1 cellular context compared by ENCODE assay signal in the genomic region with DNA sequence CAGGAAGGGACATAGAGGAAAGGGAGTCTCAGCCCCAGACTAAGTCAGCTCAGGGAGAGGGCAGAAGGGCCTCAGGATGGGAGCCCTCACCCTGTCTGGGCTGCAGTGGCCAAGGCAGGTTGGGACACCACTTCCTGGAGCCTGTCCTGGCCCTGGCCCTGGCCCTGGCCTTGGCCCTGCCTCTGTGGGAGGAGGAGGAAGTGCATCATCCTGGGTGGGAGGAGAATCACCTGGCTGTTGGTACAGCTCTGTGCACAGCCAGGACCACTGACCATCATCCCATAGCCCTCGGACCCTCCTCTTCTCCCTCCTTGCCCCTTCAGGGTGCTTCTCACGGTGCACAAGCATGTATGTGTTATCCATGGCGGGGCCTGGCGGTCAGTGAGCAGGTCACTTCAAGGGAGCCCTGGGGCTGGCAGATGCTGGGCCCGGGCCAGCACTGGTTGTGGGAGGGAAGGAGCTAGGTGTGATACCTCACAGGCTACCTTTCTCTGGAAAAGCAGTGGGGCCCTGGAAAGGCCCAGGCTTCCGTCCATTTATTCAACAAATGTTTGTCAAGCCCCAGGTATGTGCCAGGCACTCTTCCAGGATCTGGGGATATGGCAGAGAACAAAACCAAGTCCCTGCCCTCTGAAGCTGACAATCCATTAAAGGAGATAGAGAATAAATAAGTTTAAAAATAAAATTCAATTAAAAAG.
TF ChIP-seq lines count a peak whose summit lies in the region.

No MANE protein-coding gene starts in this region.

TF ChIP-seq in HepG2, 621 proteins besides CTCF, POLR2A, EP300 and RAD21 (continued from another document and continues in another):
- TF ChIP-seq THYN1 (CRISPR knock-in tag; IDR thresholded peaks at IDR 0.05; ENCODE audit: borderline replicate concordance, low read depth) (no peak), CEBPB (IDR thresholded peaks at IDR 0.05; ENCODE audit: borderline replicate concordance, low read depth, low read length) (no peak), ZNF224 (CRISPR knock-in tag; IDR thresholded peaks at IDR 0.05) (no peak; the same call in 1 of the 2 replicates), TGIF2 (CRISPR knock-in tag; IDR thresholded peaks at IDR 0.05) (no peak), PAF1 (CRISPR knock-in tag; IDR thresholded peaks at IDR 0.05) (no peak), HOXA3 (CRISPR knock-in tag; IDR thresholded peaks at IDR 0.05) (peak; percentile 46; the same call in 1 of the 2 replicates), ZNF263 (CRISPR knock-in tag; IDR thresholded peaks at IDR 0.05) (peak; percentile 89), DMAP1 (CRISPR knock-in tag; IDR thresholded peaks at IDR 0.05) (no peak), ZNF501 (CRISPR knock-in tag; IDR thresholded peaks at IDR 0.05) (peak; percentile 65), ZFP1 (CRISPR knock-in tag; IDR thresholded peaks at IDR 0.05) (no peak), PAX8 (CRISPR knock-in tag; IDR thresholded peaks at IDR 0.05; ENCODE audit: borderline replicate concordance) (no peak), GABPB1 (CRISPR knock-in tag; IDR thresholded peaks at IDR 0.05) (peak; percentile 83), PHB2 (IDR thresholded peaks at IDR 0.05; ENCODE audit: partially characterized antibody) (no peak), ZNF570 (CRISPR knock-in tag; IDR thresholded peaks at IDR 0.05; ENCODE audit: borderline replicate concordance) (no peak), ZNF772 (CRISPR knock-in tag; IDR thresholded peaks at IDR 0.05) (0 out of 2 replicates have a peak, but pooled peaks have one; percentile 59), ZNF644 (CRISPR knock-in tag; IDR thresholded peaks at IDR 0.05; ENCODE audit: low read depth) (0 out of 2 replicates have a peak, but pooled peaks have one; percentile 0), ZMAT3 (CRISPR knock-in tag; conservative IDR thresholded peaks at IDR 0.05) (no peak), ATAD3A (CRISPR knock-in tag; IDR thresholded peaks at IDR 0.05) (no peak), POGZ (CRISPR knock-in tag; IDR thresholded peaks at IDR 0.05) (no peak), PRMT3 (CRISPR knock-in tag; IDR thresholded peaks at IDR 0.05; ENCODE audit: borderline replicate concordance, low read depth) (no peak), ZNF766 (CRISPR knock-in tag; IDR thresholded peaks at IDR 0.05; ENCODE audit: borderline replicate concordance) (no peak), AHR (CRISPR knock-in tag; IDR thresholded peaks at IDR 0.05) (no peak), HOXA5 (CRISPR knock-in tag; IDR thresholded peaks at IDR 0.05) (no peak), GATAD2A (CRISPR knock-in tag; IDR thresholded peaks at IDR 0.05) (peak; percentile 69), ZSCAN20 (CRISPR knock-in tag; IDR thresholded peaks at IDR 0.05; ENCODE audit: borderline replicate concordance) (no peak), ZFAT (CRISPR knock-in tag; conservative IDR thresholded peaks at IDR 0.05) (no peak), ZNF678 (CRISPR knock-in tag; IDR thresholded peaks at IDR 0.05) (no peak), ZFP82 (CRISPR knock-in tag; IDR thresholded peaks at IDR 0.05; ENCODE audit: borderline replicate concordance) (no peak), MYC (CRISPR knock-in tag; IDR thresholded peaks at IDR 0.05; ENCODE audit: borderline replicate concordance) (no peak), FOXM1 (CRISPR knock-in tag; IDR thresholded peaks at IDR 0.05) (no peak), CBX1 (IDR thresholded peaks at IDR 0.05; ENCODE audit: low read depth) (no peak)
- TF ChIP-seq, protein P1, sequence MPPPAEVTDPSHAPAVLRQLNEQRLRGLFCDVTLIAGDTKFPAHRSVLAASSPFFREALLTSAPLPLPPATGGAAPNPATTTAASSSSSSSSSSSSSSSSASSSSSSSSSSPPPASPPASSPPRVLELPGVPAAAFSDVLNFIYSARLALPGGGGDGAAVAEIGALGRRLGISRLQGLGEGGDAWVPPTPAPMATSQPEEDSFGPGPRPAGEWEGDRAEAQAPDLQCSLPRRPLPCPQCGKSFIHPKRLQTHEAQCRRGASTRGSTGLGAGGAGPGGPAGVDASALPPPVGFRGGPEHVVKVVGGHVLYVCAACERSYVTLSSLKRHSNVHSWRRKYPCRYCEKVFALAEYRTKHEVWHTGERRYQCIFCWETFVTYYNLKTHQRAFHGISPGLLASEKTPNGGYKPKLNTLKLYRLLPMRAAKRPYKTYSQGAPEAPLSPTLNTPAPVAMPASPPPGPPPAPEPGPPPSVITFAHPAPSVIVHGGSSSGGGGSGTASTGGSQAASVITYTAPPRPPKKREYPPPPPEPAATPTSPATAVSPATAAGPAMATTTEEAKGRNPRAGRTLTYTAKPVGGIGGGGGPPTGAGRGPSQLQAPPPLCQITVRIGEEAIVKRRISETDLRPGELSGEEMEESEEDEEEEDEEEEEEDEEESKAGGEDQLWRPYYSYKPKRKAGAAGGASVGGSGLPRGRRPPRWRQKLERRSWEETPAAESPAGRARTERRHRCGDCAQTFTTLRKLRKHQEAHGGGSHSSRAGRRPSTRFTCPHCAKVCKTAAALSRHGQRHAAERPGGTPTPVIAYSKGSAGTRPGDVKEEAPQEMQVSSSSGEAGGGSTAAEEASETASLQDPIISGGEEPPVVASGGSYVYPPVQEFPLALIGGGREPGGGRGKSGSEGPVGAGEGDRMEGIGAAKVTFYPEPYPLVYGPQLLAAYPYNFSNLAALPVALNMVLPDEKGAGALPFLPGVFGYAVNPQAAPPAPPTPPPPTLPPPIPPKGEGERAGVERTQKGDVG (CRISPR knock-in tag; IDR thresholded peaks at IDR 0.05; ENCODE audit: borderline replicate concordance), result no peak
- TF ChIP-seq, protein P2, sequence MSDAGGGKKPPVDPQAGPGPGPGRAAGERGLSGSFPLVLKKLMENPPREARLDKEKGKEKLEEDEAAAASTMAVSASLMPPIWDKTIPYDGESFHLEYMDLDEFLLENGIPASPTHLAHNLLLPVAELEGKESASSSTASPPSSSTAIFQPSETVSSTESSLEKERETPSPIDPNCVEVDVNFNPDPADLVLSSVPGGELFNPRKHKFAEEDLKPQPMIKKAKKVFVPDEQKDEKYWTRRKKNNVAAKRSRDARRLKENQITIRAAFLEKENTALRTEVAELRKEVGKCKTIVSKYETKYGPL (CRISPR knock-in tag; IDR thresholded peaks at IDR 0.05), result no peak
- TF ChIP-seq, protein P3, sequence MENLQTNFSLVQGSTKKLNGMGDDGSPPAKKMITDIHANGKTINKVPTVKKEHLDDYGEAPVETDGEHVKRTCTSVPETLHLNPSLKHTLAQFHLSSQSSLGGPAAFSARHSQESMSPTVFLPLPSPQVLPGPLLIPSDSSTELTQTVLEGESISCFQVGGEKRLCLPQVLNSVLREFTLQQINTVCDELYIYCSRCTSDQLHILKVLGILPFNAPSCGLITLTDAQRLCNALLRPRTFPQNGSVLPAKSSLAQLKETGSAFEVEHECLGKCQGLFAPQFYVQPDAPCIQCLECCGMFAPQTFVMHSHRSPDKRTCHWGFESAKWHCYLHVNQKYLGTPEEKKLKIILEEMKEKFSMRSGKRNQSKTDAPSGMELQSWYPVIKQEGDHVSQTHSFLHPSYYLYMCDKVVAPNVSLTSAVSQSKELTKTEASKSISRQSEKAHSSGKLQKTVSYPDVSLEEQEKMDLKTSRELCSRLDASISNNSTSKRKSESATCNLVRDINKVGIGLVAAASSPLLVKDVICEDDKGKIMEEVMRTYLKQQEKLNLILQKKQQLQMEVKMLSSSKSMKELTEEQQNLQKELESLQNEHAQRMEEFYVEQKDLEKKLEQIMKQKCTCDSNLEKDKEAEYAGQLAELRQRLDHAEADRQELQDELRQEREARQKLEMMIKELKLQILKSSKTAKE (CRISPR knock-in tag; IDR thresholded peaks at IDR 0.05; ENCODE audit: borderline replicate concordance), result peak; percentile 81; the same call in 1 of the 2 replicates
- TF ChIP-seq, protein P4, sequence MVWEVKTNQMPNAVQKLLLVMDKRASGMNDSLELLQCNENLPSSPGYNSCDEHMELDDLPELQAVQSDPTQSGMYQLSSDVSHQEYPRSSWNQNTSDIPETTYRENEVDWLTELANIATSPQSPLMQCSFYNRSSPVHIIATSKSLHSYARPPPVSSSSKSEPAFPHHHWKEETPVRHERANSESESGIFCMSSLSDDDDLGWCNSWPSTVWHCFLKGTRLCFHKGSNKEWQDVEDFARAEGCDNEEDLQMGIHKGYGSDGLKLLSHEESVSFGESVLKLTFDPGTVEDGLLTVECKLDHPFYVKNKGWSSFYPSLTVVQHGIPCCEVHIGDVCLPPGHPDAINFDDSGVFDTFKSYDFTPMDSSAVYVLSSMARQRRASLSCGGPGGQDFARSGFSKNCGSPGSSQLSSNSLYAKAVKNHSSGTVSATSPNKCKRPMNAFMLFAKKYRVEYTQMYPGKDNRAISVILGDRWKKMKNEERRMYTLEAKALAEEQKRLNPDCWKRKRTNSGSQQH (CRISPR knock-in tag; IDR thresholded peaks at IDR 0.05; ENCODE audit: low read depth), result no peak
- TF ChIP-seq, protein P5, sequence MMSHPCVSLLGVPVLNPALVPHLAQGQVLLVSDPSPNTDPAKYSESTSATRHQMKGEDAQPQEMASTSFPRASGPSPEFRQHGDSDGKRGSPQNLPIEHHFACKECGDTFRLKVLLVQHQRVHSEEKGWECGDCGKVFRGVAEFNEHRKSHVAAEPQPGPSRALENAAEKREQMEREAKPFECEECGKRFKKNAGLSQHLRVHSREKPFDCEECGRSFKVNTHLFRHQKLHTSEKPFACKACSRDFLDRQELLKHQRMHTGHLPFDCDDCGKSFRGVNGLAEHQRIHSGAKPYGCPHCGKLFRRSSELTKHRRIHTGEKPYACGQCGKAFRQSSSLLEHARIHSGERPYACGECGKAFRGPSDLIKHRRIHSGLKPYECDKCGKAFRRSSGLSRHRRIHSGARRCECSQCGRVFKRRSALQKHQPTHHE (CRISPR knock-in tag; IDR thresholded peaks at IDR 0.05; ENCODE audit: borderline replicate concordance), result no peak
- TF ChIP-seq, protein P6, sequence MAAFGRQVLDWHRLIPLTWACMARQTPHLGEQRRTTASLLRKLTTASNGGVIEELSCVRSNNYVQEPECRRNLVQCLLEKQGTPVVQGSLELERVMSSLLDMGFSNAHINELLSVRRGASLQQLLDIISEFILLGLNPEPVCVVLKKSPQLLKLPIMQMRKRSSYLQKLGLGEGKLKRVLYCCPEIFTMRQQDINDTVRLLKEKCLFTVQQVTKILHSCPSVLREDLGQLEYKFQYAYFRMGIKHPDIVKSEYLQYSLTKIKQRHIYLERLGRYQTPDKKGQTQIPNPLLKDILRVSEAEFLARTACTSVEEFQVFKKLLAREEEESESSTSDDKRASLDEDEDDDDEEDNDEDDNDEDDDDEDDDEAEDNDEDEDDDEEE (CRISPR knock-in tag; IDR thresholded peaks at IDR 0.05), result no peak
- TF ChIP-seq, protein P7, sequence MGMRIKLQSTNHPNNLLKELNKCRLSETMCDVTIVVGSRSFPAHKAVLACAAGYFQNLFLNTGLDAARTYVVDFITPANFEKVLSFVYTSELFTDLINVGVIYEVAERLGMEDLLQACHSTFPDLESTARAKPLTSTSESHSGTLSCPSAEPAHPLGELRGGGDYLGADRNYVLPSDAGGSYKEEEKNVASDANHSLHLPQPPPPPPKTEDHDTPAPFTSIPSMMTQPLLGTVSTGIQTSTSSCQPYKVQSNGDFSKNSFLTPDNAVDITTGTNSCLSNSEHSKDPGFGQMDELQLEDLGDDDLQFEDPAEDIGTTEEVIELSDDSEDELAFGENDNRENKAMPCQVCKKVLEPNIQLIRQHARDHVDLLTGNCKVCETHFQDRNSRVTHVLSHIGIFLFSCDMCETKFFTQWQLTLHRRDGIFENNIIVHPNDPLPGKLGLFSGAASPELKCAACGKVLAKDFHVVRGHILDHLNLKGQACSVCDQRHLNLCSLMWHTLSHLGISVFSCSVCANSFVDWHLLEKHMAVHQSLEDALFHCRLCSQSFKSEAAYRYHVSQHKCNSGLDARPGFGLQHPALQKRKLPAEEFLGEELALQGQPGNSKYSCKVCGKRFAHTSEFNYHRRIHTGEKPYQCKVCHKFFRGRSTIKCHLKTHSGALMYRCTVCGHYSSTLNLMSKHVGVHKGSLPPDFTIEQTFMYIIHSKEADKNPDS (CRISPR knock-in tag; IDR thresholded peaks at IDR 0.05), result no peak
- TF ChIP-seq, protein P8, sequence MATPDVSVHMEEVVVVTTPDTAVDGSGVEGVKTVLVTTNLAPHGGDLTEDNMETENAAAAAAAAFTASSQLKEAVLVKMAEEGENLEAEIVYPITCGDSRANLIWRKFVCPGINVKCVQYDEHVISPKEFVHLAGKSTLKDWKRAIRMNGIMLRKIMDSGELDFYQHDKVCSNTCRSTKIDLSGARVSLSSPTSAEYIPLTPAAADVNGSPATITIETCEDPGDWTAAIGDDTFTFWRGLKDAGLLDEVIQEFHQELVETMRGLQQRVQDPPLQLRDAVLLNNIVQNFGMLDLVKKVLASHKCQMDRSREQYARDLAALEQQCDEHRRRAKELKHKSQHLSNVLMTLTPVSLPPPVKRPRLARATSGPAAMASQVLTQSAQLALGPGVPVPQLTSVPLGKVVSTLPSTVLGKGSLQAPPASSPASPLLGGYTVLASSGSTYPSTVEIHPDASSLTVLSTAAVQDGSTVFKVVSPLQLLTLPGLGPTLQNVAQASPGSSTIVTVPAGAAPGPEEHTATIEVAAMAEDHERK (CRISPR knock-in tag; IDR thresholded peaks at IDR 0.05; ENCODE audit: low read depth), result no peak
- TF ChIP-seq, protein P9, sequence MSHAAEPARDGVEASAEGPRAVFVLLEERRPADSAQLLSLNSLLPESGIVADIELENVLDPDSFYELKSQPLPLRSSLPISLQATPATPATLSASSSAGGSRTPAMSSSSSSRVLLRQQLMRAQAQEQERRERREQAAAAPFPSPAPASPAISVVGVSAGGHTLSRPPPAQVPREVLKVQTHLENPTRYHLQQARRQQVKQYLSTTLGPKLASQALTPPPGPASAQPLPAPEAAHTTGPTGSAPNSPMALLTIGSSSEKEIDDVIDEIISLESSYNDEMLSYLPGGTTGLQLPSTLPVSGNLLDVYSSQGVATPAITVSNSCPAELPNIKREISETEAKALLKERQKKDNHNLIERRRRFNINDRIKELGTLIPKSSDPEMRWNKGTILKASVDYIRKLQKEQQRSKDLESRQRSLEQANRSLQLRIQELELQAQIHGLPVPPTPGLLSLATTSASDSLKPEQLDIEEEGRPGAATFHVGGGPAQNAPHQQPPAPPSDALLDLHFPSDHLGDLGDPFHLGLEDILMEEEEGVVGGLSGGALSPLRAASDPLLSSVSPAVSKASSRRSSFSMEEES (CRISPR knock-in tag; IDR thresholded peaks at IDR 0.05), result peak; percentile 26; the same call in 1 of the 2 replicates
- TF ChIP-seq, protein P10, sequence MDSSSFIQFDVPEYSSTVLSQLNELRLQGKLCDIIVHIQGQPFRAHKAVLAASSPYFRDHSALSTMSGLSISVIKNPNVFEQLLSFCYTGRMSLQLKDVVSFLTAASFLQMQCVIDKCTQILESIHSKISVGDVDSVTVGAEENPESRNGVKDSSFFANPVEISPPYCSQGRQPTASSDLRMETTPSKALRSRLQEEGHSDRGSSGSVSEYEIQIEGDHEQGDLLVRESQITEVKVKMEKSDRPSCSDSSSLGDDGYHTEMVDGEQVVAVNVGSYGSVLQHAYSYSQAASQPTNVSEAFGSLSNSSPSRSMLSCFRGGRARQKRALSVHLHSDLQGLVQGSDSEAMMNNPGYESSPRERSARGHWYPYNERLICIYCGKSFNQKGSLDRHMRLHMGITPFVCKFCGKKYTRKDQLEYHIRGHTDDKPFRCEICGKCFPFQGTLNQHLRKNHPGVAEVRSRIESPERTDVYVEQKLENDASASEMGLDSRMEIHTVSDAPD (CRISPR knock-in tag; IDR thresholded peaks at IDR 0.05), result no peak
